In genomic region chr4:74311696-74312313, GRCh38 we compare ENCODE assay signal across 7 cellular contexts. TPM values are rescaled to one million over a fixed set of nuclear protein-coding genes. Genes with fewer than 3 reads are reported as not detected.
DNase-seq lines count a peak whose midpoint lies in the region; ATAC-seq and TF ChIP-seq lines count a peak whose summit lies in the region.

No MANE protein-coding gene starts in this region.

- in situ Hi-C loops in SK-MEL-5 (cut with HindIII; ENCODE audit: low pct_unique_long_range_greater_than_20kb, low sequenced_read_pairs) = no loop called here

- no peak overlapping the region for H3K27ac ChIP-seq in parathyroid adenoma

- no peaks in the 10 kb centered on the region for H3K4me1 ChIP-seq in parathyroid adenoma

- H3K4me3 ChIP-seq in fibroblast of mammary gland (ENCODE audit: control insufficient read depth, low read depth, low read length) (no peak overlapping the region), parathyroid adenoma (ENCODE audit: low read depth, low read length) (no peak overlapping the region)

- DNase-seq in DMS53 (lab: John Stamatoyannopoulos, UW) = peak; percentile 78
- peak; percentile 4 for DNase-seq in HuH-7 (ENCODE audit: low spot score)
- DNase-seq in SK-MEL-5 (ENCODE audit: low read depth, low spot score) = peak; percentile 64
- DNase-seq in fibroblast of mammary gland (ENCODE audit: low read depth) = peak; percentile 76

- no peak overlapping the region for H3K4me2 ChIP-seq in parathyroid adenoma (ENCODE audit: low read length)

- TF ChIP-seq CTCF in fibroblast of mammary gland (conservative IDR thresholded peaks at IDR 0.05; ENCODE audit: control insufficient read depth, insufficient read depth, low read depth, low read length) (peak; percentile 78), parathyroid adenoma (IDR thresholded peaks at IDR 0.05) (peak; percentile 51)

- no peaks in the 10 kb centered on the region for H3K27me3 ChIP-seq in parathyroid adenoma (ENCODE audit: control insufficient read depth, insufficient read depth, low read length)

- no peak overlapping the region for H2AFZ ChIP-seq in parathyroid adenoma

- no peak overlapping the region for H3K9ac ChIP-seq in parathyroid adenoma

- ATAC-seq in GM18873 (IDR thresholded peaks at IDR 0.05; ENCODE audit: low FRiP score, unreplicated experiment) = peak; percentile 57
- ATAC-seq in HG02759 (IDR thresholded peaks at IDR 0.05; ENCODE audit: unreplicated experiment) = no peak

- H3K9me3 ChIP-seq in parathyroid adenoma (ENCODE audit: control insufficient read depth, low read length) = no peaks in the 10 kb centered on the region

- no peaks in the 10 kb centered on the region for H3K79me2 ChIP-seq in parathyroid adenoma

- no peaks in the 10 kb centered on the region for H3K36me3 ChIP-seq in parathyroid adenoma (ENCODE audit: control insufficient read depth, insufficient read depth, low read length)

RNA-seq across cellular contexts. Expression of gene EPGN, which starts 3.5 kb away (rescaled TPM):
- not detected in 2 replicates for total RNA-seq in SK-MEL-5 (2014; rRNA removed; shearing (Covaris generic))
- polyA plus RNA-seq in SK-MEL-5 (2015; cell fraction: cytosol; rRNA removed) = not detected in 2 replicates
- polyA plus RNA-seq in SK-MEL-5 (2015; cell fraction: nucleus; rRNA removed) = not detected in 2 replicates

RNA-seq across cellular contexts. Expression of gene EREG, which starts 53.1 kb away (rescaled TPM):
- total RNA-seq in SK-MEL-5 (2014; rRNA removed; shearing (Covaris generic)) = not detected in 2 replicates
- polyA plus RNA-seq in SK-MEL-5 (2015; cell fraction: cytosol; rRNA removed) = not detected in 2 replicates
- polyA plus RNA-seq in SK-MEL-5 (2015; cell fraction: nucleus; rRNA removed) = not detected in 2 replicates

Comparison
In these comparisons a context has a peak if more than half of its experiments do, and no peak if none do; other contexts are left out.
1. DNase-seq: peak in every context shown above with its lines; median percentile 78 in DMS53; 76 in fibroblast of mammary gland; 64 in SK-MEL-5; 4 in HuH-7.